ENCODE assay signal across 1 cellular context in the genomic region with DNA sequence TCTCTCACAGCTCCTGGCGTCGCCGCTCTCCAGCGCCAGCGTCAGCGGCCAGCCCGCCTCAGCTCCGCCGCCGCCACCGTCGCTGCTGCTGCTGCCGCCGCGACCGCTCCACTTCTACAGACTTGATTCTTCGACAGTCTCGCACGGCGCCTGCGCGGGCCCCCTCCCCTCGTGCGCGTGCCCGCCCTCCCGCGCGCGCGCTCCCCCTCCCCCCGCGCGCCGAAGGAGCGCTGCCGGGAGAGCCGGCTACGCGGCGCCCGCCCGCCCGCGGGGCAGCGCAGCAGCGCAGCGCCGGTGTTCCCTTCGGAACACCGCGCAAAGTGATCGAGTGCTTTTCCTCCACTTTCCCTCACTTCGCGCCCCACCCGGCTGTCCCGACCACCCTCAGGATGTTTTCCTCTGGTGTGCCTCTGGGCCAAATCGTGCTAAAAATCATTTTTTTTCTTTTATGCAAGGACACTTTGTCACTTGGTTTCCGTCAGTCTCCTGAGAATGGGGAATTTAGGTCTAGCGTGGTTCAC.
TF ChIP-seq lines count a peak whose summit lies in the region.

A gene (minus strand): TSS at position 118 of the 521 bp plus-strand sequence. CDS start 684 bp downstream, outside the sequence.

TF ChIP-seq in HepG2, 621 proteins besides CTCF, POLR2A, EP300 and RAD21 (continued from another document and continues in another):
- TF ChIP-seq SOX13 (IDR thresholded peaks at IDR 0.05) (no peak), SOX13 (CRISPR knock-in tag; conservative IDR thresholded peaks at IDR 0.05 in 1 of 2, IDR thresholded peaks at IDR 0.05 in 1 of 2) (peak; percentile 3 to 33; a peak in 1 of 4 replicates), ARNT (IDR thresholded peaks at IDR 0.05) (no peak), ZNF121 (CRISPR knock-in tag; IDR thresholded peaks at IDR 0.05) (peak; percentile 22; the same call in 1 of the 2 replicates), GATA4 (IDR thresholded peaks at IDR 0.05; ENCODE audit: borderline replicate concordance, low read depth) (0 out of 2 replicates have a peak, but pooled peaks have one; percentile 9), ZFP36L1 (CRISPR knock-in tag; IDR thresholded peaks at IDR 0.05) (peak; percentile 52), SKI (IDR thresholded peaks at IDR 0.05; ENCODE audit: partially characterized antibody) (peak; percentile 52), RBAK (CRISPR knock-in tag; IDR thresholded peaks at IDR 0.05) (no peak), HOXA9 (CRISPR knock-in tag; IDR thresholded peaks at IDR 0.05; ENCODE audit: borderline replicate concordance) (peak; percentile 11), ZNF615 (CRISPR knock-in tag; IDR thresholded peaks at IDR 0.05; ENCODE audit: borderline replicate concordance) (peak; percentile 93), U2AF2 (IDR thresholded peaks at IDR 0.05; ENCODE audit: low read depth, low read length) (no peak), ATF7-NPFF (CRISPR knock-in tag; IDR thresholded peaks at IDR 0.05; ENCODE audit: low read depth) (peak; percentile 29; the same call in 1 of the 2 replicates), ZNF781 (CRISPR knock-in tag; IDR thresholded peaks at IDR 0.05; ENCODE audit: borderline replicate concordance, not compliant biosample characterization) (no peak), MAZ (IDR thresholded peaks at IDR 0.05; ENCODE audit: borderline replicate concordance, low read depth, low read length) (peak; percentile 63; the same call in 1 of the 2 replicates), MAZ (CRISPR knock-in tag; IDR thresholded peaks at IDR 0.05; ENCODE audit: low read depth) (0 out of 2 replicates have a peak, but pooled peaks have one; percentile 0), ZC3H4 (CRISPR knock-in tag; IDR thresholded peaks at IDR 0.05; ENCODE audit: borderline replicate concordance) (peak; percentile 100), ZNF605 (CRISPR knock-in tag; IDR thresholded peaks at IDR 0.05) (peak; percentile 5; the same call in 1 of the 2 replicates), TBL1XR1 (IDR thresholded peaks at IDR 0.05; ENCODE audit: borderline replicate concordance, low read length, partially characterized antibody) (peak; percentile 34), HDAC6 (IDR thresholded peaks at IDR 0.05; ENCODE audit: low read depth, low read length) (peak; percentile 71; the same call in 1 of the 2 replicates), ZNF253 (CRISPR knock-in tag; IDR thresholded peaks at IDR 0.05; ENCODE audit: borderline replicate concordance) (peak; percentile 70; the same call in 1 of the 2 replicates)
- TF ChIP-seq, protein P1, sequence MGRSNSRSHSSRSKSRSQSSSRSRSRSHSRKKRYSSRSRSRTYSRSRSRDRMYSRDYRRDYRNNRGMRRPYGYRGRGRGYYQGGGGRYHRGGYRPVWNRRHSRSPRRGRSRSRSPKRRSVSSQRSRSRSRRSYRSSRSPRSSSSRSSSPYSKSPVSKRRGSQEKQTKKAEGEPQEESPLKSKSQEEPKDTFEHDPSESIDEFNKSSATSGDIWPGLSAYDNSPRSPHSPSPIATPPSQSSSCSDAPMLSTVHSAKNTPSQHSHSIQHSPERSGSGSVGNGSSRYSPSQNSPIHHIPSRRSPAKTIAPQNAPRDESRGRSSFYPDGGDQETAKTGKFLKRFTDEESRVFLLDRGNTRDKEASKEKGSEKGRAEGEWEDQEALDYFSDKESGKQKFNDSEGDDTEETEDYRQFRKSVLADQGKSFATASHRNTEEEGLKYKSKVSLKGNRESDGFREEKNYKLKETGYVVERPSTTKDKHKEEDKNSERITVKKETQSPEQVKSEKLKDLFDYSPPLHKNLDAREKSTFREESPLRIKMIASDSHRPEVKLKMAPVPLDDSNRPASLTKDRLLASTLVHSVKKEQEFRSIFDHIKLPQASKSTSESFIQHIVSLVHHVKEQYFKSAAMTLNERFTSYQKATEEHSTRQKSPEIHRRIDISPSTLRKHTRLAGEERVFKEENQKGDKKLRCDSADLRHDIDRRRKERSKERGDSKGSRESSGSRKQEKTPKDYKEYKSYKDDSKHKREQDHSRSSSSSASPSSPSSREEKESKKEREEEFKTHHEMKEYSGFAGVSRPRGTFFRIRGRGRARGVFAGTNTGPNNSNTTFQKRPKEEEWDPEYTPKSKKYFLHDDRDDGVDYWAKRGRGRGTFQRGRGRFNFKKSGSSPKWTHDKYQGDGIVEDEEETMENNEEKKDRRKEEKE (IDR thresholded peaks at IDR 0.05), result no peak
- TF ChIP-seq, protein P2, sequence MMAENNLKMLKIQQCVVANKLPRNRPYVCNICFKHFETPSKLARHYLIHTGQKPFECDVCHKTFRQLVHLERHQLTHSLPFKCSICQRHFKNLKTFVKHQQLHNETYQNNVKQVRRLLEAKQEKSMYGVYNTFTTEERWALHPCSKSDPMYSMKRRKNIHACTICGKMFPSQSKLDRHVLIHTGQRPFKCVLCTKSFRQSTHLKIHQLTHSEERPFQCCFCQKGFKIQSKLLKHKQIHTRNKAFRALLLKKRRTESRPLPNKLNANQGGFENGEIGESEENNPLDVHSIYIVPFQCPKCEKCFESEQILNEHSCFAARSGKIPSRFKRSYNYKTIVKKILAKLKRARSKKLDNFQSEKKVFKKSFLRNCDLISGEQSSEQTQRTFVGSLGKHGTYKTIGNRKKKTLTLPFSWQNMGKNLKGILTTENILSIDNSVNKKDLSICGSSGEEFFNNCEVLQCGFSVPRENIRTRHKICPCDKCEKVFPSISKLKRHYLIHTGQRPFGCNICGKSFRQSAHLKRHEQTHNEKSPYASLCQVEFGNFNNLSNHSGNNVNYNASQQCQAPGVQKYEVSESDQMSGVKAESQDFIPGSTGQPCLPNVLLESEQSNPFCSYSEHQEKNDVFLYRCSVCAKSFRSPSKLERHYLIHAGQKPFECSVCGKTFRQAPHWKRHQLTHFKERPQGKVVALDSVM (CRISPR knock-in tag; IDR thresholded peaks at IDR 0.05), result 0 out of 2 replicates have a peak, but pooled peaks have one; percentile 65
- TF ChIP-seq, protein P3, sequence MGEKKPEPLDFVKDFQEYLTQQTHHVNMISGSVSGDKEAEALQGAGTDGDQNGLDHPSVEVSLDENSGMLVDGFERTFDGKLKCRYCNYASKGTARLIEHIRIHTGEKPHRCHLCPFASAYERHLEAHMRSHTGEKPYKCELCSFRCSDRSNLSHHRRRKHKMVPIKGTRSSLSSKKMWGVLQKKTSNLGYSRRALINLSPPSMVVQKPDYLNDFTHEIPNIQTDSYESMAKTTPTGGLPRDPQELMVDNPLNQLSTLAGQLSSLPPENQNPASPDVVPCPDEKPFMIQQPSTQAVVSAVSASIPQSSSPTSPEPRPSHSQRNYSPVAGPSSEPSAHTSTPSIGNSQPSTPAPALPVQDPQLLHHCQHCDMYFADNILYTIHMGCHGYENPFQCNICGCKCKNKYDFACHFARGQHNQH (CRISPR knock-in tag; IDR thresholded peaks at IDR 0.05), result peak; percentile 13; the same call in 1 of the 2 replicates
- TF ChIP-seq, protein P4, sequence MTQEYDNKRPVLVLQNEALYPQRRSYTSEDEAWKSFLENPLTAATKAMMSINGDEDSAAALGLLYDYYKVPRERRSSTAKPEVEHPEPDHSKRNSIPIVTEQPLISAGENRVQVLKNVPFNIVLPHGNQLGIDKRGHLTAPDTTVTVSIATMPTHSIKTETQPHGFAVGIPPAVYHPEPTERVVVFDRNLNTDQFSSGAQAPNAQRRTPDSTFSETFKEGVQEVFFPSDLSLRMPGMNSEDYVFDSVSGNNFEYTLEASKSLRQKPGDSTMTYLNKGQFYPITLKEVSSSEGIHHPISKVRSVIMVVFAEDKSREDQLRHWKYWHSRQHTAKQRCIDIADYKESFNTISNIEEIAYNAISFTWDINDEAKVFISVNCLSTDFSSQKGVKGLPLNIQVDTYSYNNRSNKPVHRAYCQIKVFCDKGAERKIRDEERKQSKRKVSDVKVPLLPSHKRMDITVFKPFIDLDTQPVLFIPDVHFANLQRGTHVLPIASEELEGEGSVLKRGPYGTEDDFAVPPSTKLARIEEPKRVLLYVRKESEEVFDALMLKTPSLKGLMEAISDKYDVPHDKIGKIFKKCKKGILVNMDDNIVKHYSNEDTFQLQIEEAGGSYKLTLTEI (CRISPR knock-in tag; conservative IDR thresholded peaks at IDR 0.05), result no peak
- TF ChIP-seq, protein P5, sequence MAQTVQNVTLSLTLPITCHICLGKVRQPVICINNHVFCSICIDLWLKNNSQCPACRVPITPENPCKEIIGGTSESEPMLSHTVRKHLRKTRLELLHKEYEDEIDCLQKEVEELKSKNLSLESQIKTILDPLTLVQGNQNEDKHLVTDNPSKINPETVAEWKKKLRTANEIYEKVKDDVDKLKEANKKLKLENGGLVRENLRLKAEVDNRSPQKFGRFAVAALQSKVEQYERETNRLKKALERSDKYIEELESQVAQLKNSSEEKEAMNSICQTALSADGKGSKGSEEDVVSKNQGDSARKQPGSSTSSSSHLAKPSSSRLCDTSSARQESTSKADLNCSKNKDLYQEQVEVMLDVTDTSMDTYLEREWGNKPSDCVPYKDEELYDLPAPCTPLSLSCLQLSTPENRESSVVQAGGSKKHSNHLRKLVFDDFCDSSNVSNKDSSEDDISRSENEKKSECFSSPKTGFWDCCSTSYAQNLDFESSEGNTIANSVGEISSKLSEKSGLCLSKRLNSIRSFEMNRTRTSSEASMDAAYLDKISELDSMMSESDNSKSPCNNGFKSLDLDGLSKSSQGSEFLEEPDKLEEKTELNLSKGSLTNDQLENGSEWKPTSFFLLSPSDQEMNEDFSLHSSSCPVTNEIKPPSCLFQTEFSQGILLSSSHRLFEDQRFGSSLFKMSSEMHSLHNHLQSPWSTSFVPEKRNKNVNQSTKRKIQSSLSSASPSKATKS (CRISPR knock-in tag; IDR thresholded peaks at IDR 0.05), result no peak; the same call in 1 of the 2 replicates
- TF ChIP-seq, protein P6, sequence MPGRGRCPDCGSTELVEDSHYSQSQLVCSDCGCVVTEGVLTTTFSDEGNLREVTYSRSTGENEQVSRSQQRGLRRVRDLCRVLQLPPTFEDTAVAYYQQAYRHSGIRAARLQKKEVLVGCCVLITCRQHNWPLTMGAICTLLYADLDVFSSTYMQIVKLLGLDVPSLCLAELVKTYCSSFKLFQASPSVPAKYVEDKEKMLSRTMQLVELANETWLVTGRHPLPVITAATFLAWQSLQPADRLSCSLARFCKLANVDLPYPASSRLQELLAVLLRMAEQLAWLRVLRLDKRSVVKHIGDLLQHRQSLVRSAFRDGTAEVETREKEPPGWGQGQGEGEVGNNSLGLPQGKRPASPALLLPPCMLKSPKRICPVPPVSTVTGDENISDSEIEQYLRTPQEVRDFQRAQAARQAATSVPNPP (CRISPR knock-in tag; IDR thresholded peaks at IDR 0.05), result no peak
- TF ChIP-seq, protein P7, sequence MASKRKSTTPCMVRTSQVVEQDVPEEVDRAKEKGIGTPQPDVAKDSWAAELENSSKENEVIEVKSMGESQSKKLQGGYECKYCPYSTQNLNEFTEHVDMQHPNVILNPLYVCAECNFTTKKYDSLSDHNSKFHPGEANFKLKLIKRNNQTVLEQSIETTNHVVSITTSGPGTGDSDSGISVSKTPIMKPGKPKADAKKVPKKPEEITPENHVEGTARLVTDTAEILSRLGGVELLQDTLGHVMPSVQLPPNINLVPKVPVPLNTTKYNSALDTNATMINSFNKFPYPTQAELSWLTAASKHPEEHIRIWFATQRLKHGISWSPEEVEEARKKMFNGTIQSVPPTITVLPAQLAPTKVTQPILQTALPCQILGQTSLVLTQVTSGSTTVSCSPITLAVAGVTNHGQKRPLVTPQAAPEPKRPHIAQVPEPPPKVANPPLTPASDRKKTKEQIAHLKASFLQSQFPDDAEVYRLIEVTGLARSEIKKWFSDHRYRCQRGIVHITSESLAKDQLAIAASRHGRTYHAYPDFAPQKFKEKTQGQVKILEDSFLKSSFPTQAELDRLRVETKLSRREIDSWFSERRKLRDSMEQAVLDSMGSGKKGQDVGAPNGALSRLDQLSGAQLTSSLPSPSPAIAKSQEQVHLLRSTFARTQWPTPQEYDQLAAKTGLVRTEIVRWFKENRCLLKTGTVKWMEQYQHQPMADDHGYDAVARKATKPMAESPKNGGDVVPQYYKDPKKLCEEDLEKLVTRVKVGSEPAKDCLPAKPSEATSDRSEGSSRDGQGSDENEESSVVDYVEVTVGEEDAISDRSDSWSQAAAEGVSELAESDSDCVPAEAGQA (IDR thresholded peaks at IDR 0.05; ENCODE audit: low read depth), result no peak
- TF ChIP-seq, protein P7 (CRISPR knock-in tag; IDR thresholded peaks at IDR 0.05; ENCODE audit: borderline replicate concordance), result peak; percentile 55; the same call in 1 of the 2 replicates
- TF ChIP-seq, protein P8, sequence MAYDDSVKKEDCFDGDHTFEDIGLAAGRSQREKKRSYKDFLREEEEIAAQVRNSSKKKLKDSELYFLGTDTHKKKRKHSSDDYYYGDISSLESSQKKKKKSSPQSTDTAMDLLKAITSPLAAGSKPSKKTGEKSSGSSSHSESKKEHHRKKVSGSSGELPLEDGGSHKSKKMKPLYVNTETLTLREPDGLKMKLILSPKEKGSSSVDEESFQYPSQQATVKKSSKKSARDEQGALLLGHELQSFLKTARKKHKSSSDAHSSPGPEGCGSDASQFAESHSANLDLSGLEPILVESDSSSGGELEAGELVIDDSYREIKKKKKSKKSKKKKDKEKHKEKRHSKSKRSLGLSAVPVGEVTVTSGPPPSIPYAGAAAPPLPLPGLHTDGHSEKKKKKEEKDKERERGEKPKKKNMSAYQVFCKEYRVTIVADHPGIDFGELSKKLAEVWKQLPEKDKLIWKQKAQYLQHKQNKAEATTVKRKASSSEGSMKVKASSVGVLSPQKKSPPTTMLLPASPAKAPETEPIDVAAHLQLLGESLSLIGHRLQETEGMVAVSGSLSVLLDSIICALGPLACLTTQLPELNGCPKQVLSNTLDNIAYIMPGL (CRISPR knock-in tag; IDR thresholded peaks at IDR 0.05; ENCODE audit: borderline replicate concordance in 1 of 2, low read depth in 1 of 2), result peak in 1 of 2 experiments; percentile 20; a peak in 2 of 4 replicates
- TF ChIP-seq, protein P9, sequence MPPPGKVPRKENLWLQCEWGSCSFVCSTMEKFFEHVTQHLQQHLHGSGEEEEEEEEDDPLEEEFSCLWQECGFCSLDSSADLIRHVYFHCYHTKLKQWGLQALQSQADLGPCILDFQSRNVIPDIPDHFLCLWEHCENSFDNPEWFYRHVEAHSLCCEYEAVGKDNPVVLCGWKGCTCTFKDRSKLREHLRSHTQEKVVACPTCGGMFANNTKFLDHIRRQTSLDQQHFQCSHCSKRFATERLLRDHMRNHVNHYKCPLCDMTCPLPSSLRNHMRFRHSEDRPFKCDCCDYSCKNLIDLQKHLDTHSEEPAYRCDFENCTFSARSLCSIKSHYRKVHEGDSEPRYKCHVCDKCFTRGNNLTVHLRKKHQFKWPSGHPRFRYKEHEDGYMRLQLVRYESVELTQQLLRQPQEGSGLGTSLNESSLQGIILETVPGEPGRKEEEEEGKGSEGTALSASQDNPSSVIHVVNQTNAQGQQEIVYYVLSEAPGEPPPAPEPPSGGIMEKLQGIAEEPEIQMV (CRISPR knock-in tag; IDR thresholded peaks at IDR 0.05; ENCODE audit: low read depth), result no peak
